Comparison of ENCODE assay signal across 21 cellular contexts in genomic region chr2:29232041-29232440, GRCh38.
"Had no signal": no experiment of that assay in that cellular context is flagged by ENCODE, and none has a peak within 500 bp of the region (broad histone marks: within the 10 kb centered on the region; RNA-seq: fewer than 3 reads in every experiment).

No MANE protein-coding gene starts in this region.

- H3K27ac ChIP-seq: coronary artery, dorsolateral prefrontal cortex, esophagus muscularis mucosa, foreskin keratinocyte, gastroesophageal sphincter, heart left ventricle, hepatocyte, left ventricle myocardium inferior, lower lobe of right lung had no signal

- H3K4me3 ChIP-seq: coronary artery, dorsolateral prefrontal cortex, esophagus muscularis mucosa, gastroesophageal sphincter, heart left ventricle, hepatocyte, left ventricle myocardium inferior, lower lobe of right lung, mucosa of descending colon had no signal

- DNase-seq: dermis blood vessel endothelial cell; dorsolateral prefrontal cortex; effector CD4-positive, alpha-beta T cell; effector memory CD4-positive, alpha-beta T cell; foreskin keratinocyte; heart left ventricle; hypothalamus; immature natural killer cell; islet precursor cell; kidney; kidney glomerular epithelial cell; left colon; left ventricle myocardium inferior; lower lobe of right lung; mesenchymal stem cell; mucosa of descending colon had no signal

- ATAC-seq: foreskin keratinocyte, gastroesophageal sphincter, heart left ventricle, left colon, left lobe of liver, lower lobe of right lung, mucosa of descending colon had no signal

- H2AFZ ChIP-seq: hepatocyte had no signal

- H3K4me1 ChIP-seq: esophagus muscularis mucosa, foreskin keratinocyte, gastroesophageal sphincter, heart left ventricle, left ventricle myocardium inferior, lower lobe of right lung had no signal

- H3K27me3 ChIP-seq: hepatocyte had no signal

- H3K36me3 ChIP-seq: esophagus muscularis mucosa, gastroesophageal sphincter, heart left ventricle, left ventricle myocardium inferior, lower lobe of right lung had no signal

- H3K4me2 ChIP-seq: hepatocyte had no signal

- H3K9me3 ChIP-seq: esophagus muscularis mucosa, gastroesophageal sphincter, heart left ventricle, left ventricle myocardium inferior, lower lobe of right lung, mucosa of descending colon had no signal
